ENCODE assay signal across 2 cellular contexts in the genomic region with DNA sequence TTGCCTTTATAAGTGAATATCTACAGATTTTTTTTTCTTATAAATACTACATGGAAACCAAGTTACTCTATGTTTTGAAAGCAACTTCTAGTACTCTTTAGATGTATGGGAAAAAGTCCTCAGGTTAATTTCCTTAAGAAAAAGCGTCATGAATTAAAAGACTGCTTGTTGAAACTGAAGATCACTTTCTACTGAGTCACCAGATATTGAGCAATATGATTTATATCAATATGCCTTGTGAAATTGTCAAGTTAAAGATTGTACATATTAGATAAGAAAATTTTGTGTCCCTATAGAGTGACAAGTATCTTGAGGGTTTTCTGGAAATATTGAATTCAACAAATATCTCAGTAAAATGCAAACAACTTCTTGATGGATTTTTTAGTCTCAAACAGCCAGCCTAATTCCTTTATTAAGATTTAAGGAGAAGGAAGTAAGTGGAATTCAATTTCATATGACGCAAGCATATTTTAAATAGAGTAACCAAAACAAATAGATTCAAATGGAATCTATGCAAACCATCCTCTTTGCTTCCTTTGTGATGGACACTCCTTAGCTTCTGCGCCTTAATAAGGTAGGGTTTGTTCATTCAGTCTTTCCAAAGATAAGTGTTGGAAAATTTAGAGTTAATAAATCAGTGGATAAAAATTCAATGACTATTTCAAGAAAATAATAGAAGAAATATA.
TF ChIP-seq lines count a peak whose summit lies in the region.

No MANE protein-coding gene starts in this region.

TF ChIP-seq in HepG2, 621 proteins besides CTCF, POLR2A, EP300 and RAD21:
- no peak for TF ChIP-seq ZNF24 (IDR thresholded peaks at IDR 0.05)
- peak; percentile 24; the same call in 1 of the 2 replicates for TF ChIP-seq CEBPB (IDR thresholded peaks at IDR 0.05; ENCODE audit: borderline replicate concordance, low read depth, low read length)
- no peak for TF ChIP-seq ADNP (CRISPR knock-in tag; IDR thresholded peaks at IDR 0.05)
- TF ChIP-seq, protein P1, sequence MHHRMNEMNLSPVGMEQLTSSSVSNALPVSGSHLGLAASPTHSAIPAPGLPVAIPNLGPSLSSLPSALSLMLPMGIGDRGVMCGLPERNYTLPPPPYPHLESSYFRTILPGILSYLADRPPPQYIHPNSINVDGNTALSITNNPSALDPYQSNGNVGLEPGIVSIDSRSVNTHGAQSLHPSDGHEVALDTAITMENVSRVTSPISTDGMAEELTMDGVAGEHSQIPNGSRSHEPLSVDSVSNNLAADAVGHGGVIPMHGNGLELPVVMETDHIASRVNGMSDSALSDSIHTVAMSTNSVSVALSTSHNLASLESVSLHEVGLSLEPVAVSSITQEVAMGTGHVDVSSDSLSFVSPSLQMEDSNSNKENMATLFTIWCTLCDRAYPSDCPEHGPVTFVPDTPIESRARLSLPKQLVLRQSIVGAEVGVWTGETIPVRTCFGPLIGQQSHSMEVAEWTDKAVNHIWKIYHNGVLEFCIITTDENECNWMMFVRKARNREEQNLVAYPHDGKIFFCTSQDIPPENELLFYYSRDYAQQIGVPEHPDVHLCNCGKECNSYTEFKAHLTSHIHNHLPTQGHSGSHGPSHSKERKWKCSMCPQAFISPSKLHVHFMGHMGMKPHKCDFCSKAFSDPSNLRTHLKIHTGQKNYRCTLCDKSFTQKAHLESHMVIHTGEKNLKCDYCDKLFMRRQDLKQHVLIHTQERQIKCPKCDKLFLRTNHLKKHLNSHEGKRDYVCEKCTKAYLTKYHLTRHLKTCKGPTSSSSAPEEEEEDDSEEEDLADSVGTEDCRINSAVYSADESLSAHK (CRISPR knock-in tag; IDR thresholded peaks at IDR 0.05; ENCODE audit: borderline replicate concordance), result no peak
- no peak for TF ChIP-seq BHLHE40 (IDR thresholded peaks at IDR 0.05; ENCODE audit: low read length)

TF ChIP-seq in GM23338, 12 proteins besides CTCF, POLR2A, EP300 and RAD21:
- TF ChIP-seq, protein P2, sequence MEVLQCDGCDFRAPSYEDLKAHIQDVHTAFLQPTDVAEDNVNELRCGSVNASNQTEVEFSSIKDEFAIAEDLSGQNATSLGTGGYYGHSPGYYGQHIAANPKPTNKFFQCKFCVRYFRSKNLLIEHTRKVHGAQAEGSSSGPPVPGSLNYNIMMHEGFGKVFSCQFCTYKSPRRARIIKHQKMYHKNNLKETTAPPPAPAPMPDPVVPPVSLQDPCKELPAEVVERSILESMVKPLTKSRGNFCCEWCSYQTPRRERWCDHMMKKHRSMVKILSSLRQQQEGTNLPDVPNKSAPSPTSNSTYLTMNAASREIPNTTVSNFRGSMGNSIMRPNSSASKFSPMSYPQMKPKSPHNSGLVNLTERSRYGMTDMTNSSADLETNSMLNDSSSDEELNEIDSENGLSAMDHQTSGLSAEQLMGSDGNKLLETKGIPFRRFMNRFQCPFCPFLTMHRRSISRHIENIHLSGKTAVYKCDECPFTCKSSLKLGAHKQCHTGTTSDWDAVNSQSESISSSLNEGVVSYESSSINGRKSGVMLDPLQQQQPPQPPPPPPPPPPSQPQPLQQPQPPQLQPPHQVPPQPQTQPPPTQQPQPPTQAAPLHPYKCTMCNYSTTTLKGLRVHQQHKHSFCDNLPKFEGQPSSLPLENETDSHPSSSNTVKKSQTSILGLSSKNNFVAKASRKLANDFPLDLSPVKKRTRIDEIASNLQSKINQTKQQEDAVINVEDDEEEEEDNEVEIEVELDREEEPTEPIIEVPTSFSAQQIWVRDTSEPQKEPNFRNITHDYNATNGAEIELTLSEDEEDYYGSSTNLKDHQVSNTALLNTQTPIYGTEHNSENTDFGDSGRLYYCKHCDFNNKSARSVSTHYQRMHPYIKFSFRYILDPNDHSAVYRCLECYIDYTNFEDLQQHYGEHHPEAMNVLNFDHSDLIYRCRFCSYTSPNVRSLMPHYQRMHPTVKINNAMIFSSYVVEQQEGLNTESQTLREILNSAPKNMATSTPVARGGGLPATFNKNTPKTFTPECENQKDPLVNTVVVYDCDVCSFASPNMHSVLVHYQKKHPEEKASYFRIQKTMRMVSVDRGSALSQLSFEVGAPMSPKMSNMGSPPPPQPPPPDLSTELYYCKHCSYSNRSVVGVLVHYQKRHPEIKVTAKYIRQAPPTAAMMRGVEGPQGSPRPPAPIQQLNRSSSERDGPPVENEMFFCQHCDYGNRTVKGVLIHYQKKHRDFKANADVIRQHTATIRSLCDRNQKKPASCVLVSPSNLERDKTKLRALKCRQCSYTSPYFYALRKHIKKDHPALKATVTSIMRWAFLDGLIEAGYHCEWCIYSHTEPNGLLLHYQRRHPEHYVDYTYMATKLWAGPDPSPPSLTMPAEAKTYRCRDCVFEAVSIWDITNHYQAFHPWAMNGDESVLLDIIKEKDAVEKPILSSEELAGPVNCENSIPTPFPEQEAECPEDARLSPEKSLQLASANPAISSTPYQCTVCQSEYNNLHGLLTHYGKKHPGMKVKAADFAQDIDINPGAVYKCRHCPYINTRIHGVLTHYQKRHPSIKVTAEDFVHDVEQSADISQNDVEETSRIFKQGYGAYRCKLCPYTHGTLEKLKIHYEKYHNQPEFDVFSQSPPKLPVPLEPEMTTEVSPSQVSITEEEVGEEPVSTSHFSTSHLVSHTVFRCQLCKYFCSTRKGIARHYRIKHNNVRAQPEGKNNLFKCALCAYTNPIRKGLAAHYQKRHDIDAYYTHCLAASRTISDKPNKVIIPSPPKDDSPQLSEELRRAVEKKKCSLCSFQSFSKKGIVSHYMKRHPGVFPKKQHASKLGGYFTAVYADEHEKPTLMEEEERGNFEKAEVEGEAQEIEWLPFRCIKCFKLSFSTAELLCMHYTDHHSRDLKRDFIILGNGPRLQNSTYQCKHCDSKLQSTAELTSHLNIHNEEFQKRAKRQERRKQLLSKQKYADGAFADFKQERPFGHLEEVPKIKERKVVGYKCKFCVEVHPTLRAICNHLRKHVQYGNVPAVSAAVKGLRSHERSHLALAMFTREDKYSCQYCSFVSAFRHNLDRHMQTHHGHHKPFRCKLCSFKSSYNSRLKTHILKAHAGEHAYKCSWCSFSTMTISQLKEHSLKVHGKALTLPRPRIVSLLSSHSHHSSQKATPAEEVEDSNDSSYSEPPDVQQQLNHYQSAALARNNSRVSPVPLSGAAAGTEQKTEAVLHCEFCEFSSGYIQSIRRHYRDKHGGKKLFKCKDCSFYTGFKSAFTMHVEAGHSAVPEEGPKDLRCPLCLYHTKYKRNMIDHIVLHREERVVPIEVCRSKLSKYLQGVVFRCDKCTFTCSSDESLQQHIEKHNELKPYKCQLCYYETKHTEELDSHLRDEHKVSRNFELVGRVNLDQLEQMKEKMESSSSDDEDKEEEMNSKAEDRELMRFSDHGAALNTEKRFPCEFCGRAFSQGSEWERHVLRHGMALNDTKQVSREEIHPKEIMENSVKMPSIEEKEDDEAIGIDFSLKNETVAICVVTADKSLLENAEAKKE (CRISPR knock-in tag; IDR thresholded peaks at IDR 0.05), result no peak
- TF ChIP-seq NANOG (IDR thresholded peaks at IDR 0.05; ENCODE audit: borderline replicate concordance), result no peak
- TF ChIP-seq CREB1 (CRISPR knock-in tag; IDR thresholded peaks at IDR 0.05; ENCODE audit: low read depth), result no peak
TF ChIP-seq in GM23338: peak in this region for 0.
